Comparison of ENCODE assay signal across 21 cellular contexts in genomic region chr4:183635333-183635732, GRCh38. TPM values are rescaled to one million over a fixed set of nuclear protein-coding genes. Genes with fewer than 3 reads are reported as not detected.
A peak's percentile ranks its signal among the peaks of the same experiment; 100 is the strongest.
DNase-seq lines count a peak whose midpoint lies in the region; ATAC-seq, FAIRE-seq and TF ChIP-seq lines count a peak whose summit lies in the region.
"Had no signal": no experiment of that assay in that cellular context is flagged by ENCODE, and none has a peak within 500 bp of the region (broad histone marks: within the 10 kb centered on the region; RNA-seq: fewer than 3 reads in every experiment).

No MANE protein-coding gene starts in this region.

- no peak overlapping the region for H4K91ac ChIP-seq in neuronal stem cell (ENCODE audit: low read depth, low read length, poor library complexity)

- no peaks in the 10 kb centered on the region for H3K9me3 Mint-ChIP-seq in brain
- H3K9me3 Mint-ChIP-seq: activated CD4-positive, alpha-beta T cell treated with anti-CD3 and anti-CD28 coated beads, Interleukin-2, amount 10 ng/mL, durations not matched to agents 24 days and 14 days; activated naive CD4-positive, alpha-beta T cell treated with anti-CD3 and anti-CD28 coated beads for 36 hours had no signal

- H3K27ac Mint-ChIP-seq in brain = peak overlapping the region; percentile 33 to 71 (median 42)
- H3K27ac Mint-ChIP-seq: activated CD4-positive, alpha-beta T cell treated with anti-CD3 and anti-CD28 coated beads, Interleukin-2, amount 10 ng/mL, durations not matched to agents 24 days and 14 days; activated naive CD4-positive, alpha-beta T cell treated with anti-CD3 and anti-CD28 coated beads for 36 hours had no signal

- H3K27me3 ChIP-seq in H7 (ENCODE audit: control insufficient read depth, insufficient read depth, low read length) (no peaks in the 10 kb centered on the region), right cardiac atrium (ENCODE audit: control insufficient read depth, insufficient read depth) (no peaks in the 10 kb centered on the region), neuronal stem cell (ENCODE audit: control insufficient read depth in 3 of 3, insufficient read depth in 3 of 3, low read depth in 1 of 3, low read length in 3 of 3) (no peaks in the 10 kb centered on the region)
- H3K27me3 ChIP-seq: ascending aorta, SJSA1 had no signal

- intact Hi-C loops in right cardiac atrium (cut with DNase I) = no loop called here

- no peak overlapping the region for H3K14ac ChIP-seq in neuronal stem cell (ENCODE audit: low read length)

- DNase-seq in H7 (peak; percentile 59), right cardiac atrium (no peak), neuronal stem cell (ENCODE audit: low spot score) (no peak), H54 (ENCODE audit: insufficient read length, low spot score) (no peak)
- no peak for DNase-seq in activated CD4-positive, alpha-beta T cell treated with anti-CD3 and anti-CD28 coated beads for 1 hour
- DNase-seq: activated CD4-positive, alpha-beta T cell treated with anti-CD3 and anti-CD28 coated beads, Interleukin-2, amount 10 ng/mL, durations not matched to agents 24 days and 14 days; activated naive CD4-positive, alpha-beta T cell treated with anti-CD3 and anti-CD28 coated beads for 36 hours; cortex of kidney; KBM-7; kidney; midbrain; NCI-H774; nucleus accumbens; PC-3; stimulated activated CD4-positive, alpha-beta T cell treated with anti-CD3 and anti-CD28 coated beads, Interleukin-2, amount 100 ng/mL, for 24 hours; T-helper 2 cell had no signal

- ATAC-seq in right cardiac atrium (peak; percentile 31 to 68), HG02759 (IDR thresholded peaks at IDR 0.05; ENCODE audit: unreplicated experiment) (no peak), GM21360 (IDR thresholded peaks at IDR 0.05; ENCODE audit: unreplicated experiment) (no peak)
- ATAC-seq: PC-3 had no signal

- peaks cover 21% of the 10 kb centered on the region for H3K4me1 Mint-ChIP-seq in brain

- no peak overlapping the region for H2AK5ac ChIP-seq in neuronal stem cell (ENCODE audit: low read depth, low read length)

- no peak overlapping the region for H3K9ac ChIP-seq in neuronal stem cell (ENCODE audit: low read depth, low read length, poor library complexity)

- peak overlapping the region in 2 of 5 experiments; percentile 22 for H3K4me3 Mint-ChIP-seq in brain
- H3K4me3 Mint-ChIP-seq: activated CD4-positive, alpha-beta T cell treated with anti-CD3 and anti-CD28 coated beads, Interleukin-2, amount 10 ng/mL, durations not matched to agents 24 days and 14 days; activated naive CD4-positive, alpha-beta T cell treated with anti-CD3 and anti-CD28 coated beads for 36 hours had no signal

- no peak overlapping the region for H3K4me2 ChIP-seq in neuronal stem cell (ENCODE audit: insufficient read depth, low read length, poor library complexity, severe bottlenecking)

- H3K4ac ChIP-seq in neuronal stem cell (ENCODE audit: low read length) = no peak overlapping the region

- H3K18ac ChIP-seq in neuronal stem cell (ENCODE audit: low read length) = peak overlapping the region; percentile 15

- no peak overlapping the region for H2BK5ac ChIP-seq in neuronal stem cell (ENCODE audit: low read length)

- H3K4me1 ChIP-seq in right cardiac atrium (ENCODE audit: control insufficient read depth, insufficient read depth, low read length) = no peaks in the 10 kb centered on the region
- H3K4me1 ChIP-seq in neuronal stem cell (ENCODE audit: control insufficient read depth in 2 of 2, insufficient read depth in 1 of 2, low read depth in 1 of 2, low read length in 2 of 2) = peaks cover 5% of the 10 kb centered on the region in 2 donors

- no peak overlapping the region for H3K27ac ChIP-seq in right cardiac atrium (ENCODE audit: low read length)
- H3K27ac ChIP-seq in neuronal stem cell (replicated peaks; ENCODE audit: low read length) = no peak overlapping the region
- H3K27ac ChIP-seq: SJSA1 had no signal

- no peak for TF ChIP-seq POLR2A in H54 (IDR thresholded peaks at IDR 0.05; ENCODE audit: low read depth, low read length)

- no peaks in the 10 kb centered on the region for H3K36me3 ChIP-seq in H7 (replicated peaks; ENCODE audit: control insufficient read depth, insufficient read depth, low read length)
- H3K36me3 ChIP-seq in neuronal stem cell (replicated peaks in 1 of 2; ENCODE audit: control insufficient read depth in 2 of 2, insufficient read depth in 2 of 2, low read length in 2 of 2) = peaks cover 0 to 5% of the 10 kb centered on the region in 2 donors
- H3K36me3 ChIP-seq: ascending aorta, SJSA1 had no signal

- H3K27me3 Mint-ChIP-seq in brain = no peaks in the 10 kb centered on the region

- FAIRE-seq in H54 (lab: Jason Lieb, UNC) = no peak
- FAIRE-seq: kidney had no signal

- no peak overlapping the region for H2BK12ac ChIP-seq in neuronal stem cell (ENCODE audit: low read length)

- no peak overlapping the region for H2BK15ac ChIP-seq in neuronal stem cell (ENCODE audit: low read length)

- H3K36me3 Mint-ChIP-seq in brain = no peaks in the 10 kb centered on the region

- 35% methylated on average over 10 of the region's 10 CpGs for WGBS in right cardiac atrium
- WGBS in neuronal stem cell (ENCODE audit: extremely low coverage in 2 of 2, insufficient read length in 2 of 2, insufficient replicate concordance in 1 of 2), 2 donors = no CpG with 5 or more reads among the region's 10 CpGs

- no peak overlapping the region for H4K8ac ChIP-seq in neuronal stem cell (ENCODE audit: low read depth, low read length)

- no peak overlapping the region for H2BK120ac ChIP-seq in neuronal stem cell (ENCODE audit: low read depth, low read length)

- H3K9me3 ChIP-seq in right cardiac atrium (ENCODE audit: control insufficient read depth, low read length) (no peaks in the 10 kb centered on the region), neuronal stem cell (replicated peaks in 1 of 2; ENCODE audit: control insufficient read depth in 2 of 2, insufficient read depth in 1 of 2, low read depth in 1 of 2, low read length in 2 of 2) (no peaks in the 10 kb centered on the region)
- H3K9me3 ChIP-seq: ascending aorta, SJSA1 had no signal

- H3K23ac ChIP-seq in neuronal stem cell (ENCODE audit: low read depth, low read length, poor library complexity) = no peak overlapping the region

- H3K79me1 ChIP-seq in neuronal stem cell (ENCODE audit: low read depth, low read length) = no peaks in the 10 kb centered on the region

- no peak for TF ChIP-seq CTCF in brain (conservative IDR thresholded peaks at IDR 0.05)

- no peak overlapping the region for H3K4me3 ChIP-seq in H7 (ENCODE audit: insufficient read depth, low read depth, low read length)
- H3K4me3 ChIP-seq in right cardiac atrium (ENCODE audit: low read length) = no peak overlapping the region
- no peak overlapping the region for H3K4me3 ChIP-seq in neuronal stem cell (ENCODE audit: low read length in 2 of 2)
- H3K4me3 ChIP-seq: ascending aorta, SJSA1 had no signal

- peak overlapping the region; percentile 90 for H2AFZ ChIP-seq in neuronal stem cell (ENCODE audit: low read length)

RNA-seq across cellular contexts. Expression of gene RWDD4, which starts 23.7 kb away (rescaled TPM):
- total RNA-seq in H7 (2014; rRNA removed; shearing (Covaris generic)) = 20.5 and 29.1 TPM in 2 replicates
- polyA plus RNA-seq in brain (ENCODE audit: insufficient read depth, low read depth, low replicate concordance) = 6.2 TPM
- 10 to 100 TPM; 15.9 to 21.4 (median 18.2) TPM for total RNA-seq in right cardiac atrium
- 14.2 TPM for polyA plus RNA-seq in right cardiac atrium
- polyA plus RNA-seq in neuronal stem cell (2013, experiment 1 of 2) = 30.3 TPM
- polyA plus RNA-seq in neuronal stem cell (2013, experiment 2 of 2) = 32.0 TPM

RNA-seq across cellular contexts. Expression of gene TRAPPC11, which starts 23.8 kb away (rescaled TPM):
- 27.1 and 43.0 TPM in 2 replicates for total RNA-seq in H7 (2014; rRNA removed; shearing (Covaris generic))
- polyA plus RNA-seq in brain (ENCODE audit: insufficient read depth, low read depth, low replicate concordance) (7.0 TPM), right cardiac atrium (12.6 TPM)
- 10 to 100 TPM; 18.6 to 21.4 (median 20.5) TPM for total RNA-seq in right cardiac atrium
- 27.5 TPM for polyA plus RNA-seq in neuronal stem cell (2013, experiment 1 of 2)
- 29.5 TPM for polyA plus RNA-seq in neuronal stem cell (2013, experiment 2 of 2)

Comparison
In these comparisons a context has a peak if more than half of its experiments do, and no peak if none do; other contexts are left out.
1. ATAC-seq: peak in right cardiac atrium (2 of 2); none in HG02759 (single experiment) and GM21360 (single experiment).